Comparison of ENCODE assay signal across 11 cellular contexts in genomic region chr12:30026621-30027234, GRCh38.
A peak's percentile ranks its signal among the peaks of the same experiment; 100 is the strongest.
DNase-seq lines count a peak whose midpoint lies in the region; ATAC-seq and TF ChIP-seq lines count a peak whose summit lies in the region.
"Had no signal": no experiment of that assay in that cellular context is flagged by ENCODE, and none has a peak within 500 bp of the region (broad histone marks: within the 10 kb centered on the region; RNA-seq: fewer than 3 reads in every experiment).

No MANE protein-coding gene starts in this region.

- H3K4me1 Mint-ChIP-seq in activated CD4-positive, alpha-beta T cell treated with anti-CD3 and anti-CD28 coated beads for 36 hours = no peaks in the 10 kb centered on the region
- H3K4me1 Mint-ChIP-seq: CD4-positive, alpha-beta memory T cell had no signal

- no peak overlapping the region for H3K9ac ChIP-seq in IMR-90 (ENCODE audit: low read depth, low read length)
- no peak overlapping the region for H3K9ac ChIP-seq in mammary epithelial cell (ENCODE audit: insufficient read depth, low read length)
- no peak overlapping the region for H3K9ac ChIP-seq in colonic mucosa (ENCODE audit: low read depth in 2 of 2, low read length in 2 of 2)

- H4K8ac ChIP-seq in IMR-90 (ENCODE audit: low read depth in 2 of 2, low read length in 2 of 2) = peak overlapping the region in 1 of 2 experiments; percentile 7; a peak in 2 of 4 replicates

- no peak overlapping the region for H3K4me3 ChIP-seq in AG09309 (ENCODE audit: control insufficient read depth, low read depth, low read length)
- H3K4me3 ChIP-seq in IMR-90 (ENCODE audit: insufficient read depth, low read depth, low read length) = no peak overlapping the region
- H3K4me3 ChIP-seq in mammary epithelial cell (replicated peaks in 1 of 3; ENCODE audit: insufficient read depth in 1 of 3, low read depth in 2 of 3, low read length in 3 of 3) = no peak overlapping the region
- no peak overlapping the region for H3K4me3 ChIP-seq in kidney epithelial cell (ENCODE audit: low read depth, low read length)
- no peak overlapping the region for H3K4me3 ChIP-seq in colonic mucosa

- no peak overlapping the region for H2AK5ac ChIP-seq in IMR-90 (ENCODE audit: low read depth, low read length)

- CTCF ChIA-PET in IMR-90 (lab: Yijun Ruan, JAX) = no interaction called here
- CTCF ChIA-PET in mammary epithelial cell (lab: Charles Lee; ENCODE audit: low non-redundant PET) = no interaction called here
- CTCF ChIA-PET in activated CD4-positive, alpha-beta T cell treated with anti-CD3 and anti-CD28 coated beads for 36 hours (lab: Charles Lee) = no interaction called here

- H3K27me3 Mint-ChIP-seq in activated CD4-positive, alpha-beta T cell treated with anti-CD3 and anti-CD28 coated beads for 36 hours = no peaks in the 10 kb centered on the region
- H3K27me3 Mint-ChIP-seq: brain; CD4-positive, alpha-beta memory T cell had no signal

- H3K36me3 Mint-ChIP-seq in activated CD4-positive, alpha-beta T cell treated with anti-CD3 and anti-CD28 coated beads for 36 hours (ENCODE audit: low read depth) = no peaks in the 10 kb centered on the region
- H3K36me3 Mint-ChIP-seq: CD4-positive, alpha-beta memory T cell had no signal

- H3K4me2 ChIP-seq in IMR-90 (ENCODE audit: low read depth, low read length) = peak overlapping the region; percentile 63; the same call in 1 of the 2 replicates
- peak overlapping the region; percentile 52 for H3K4me2 ChIP-seq in mammary epithelial cell (ENCODE audit: insufficient read depth, low read depth, low read length)

- H3K14ac ChIP-seq in IMR-90 (replicated peaks; ENCODE audit: low read depth, low read length) = 0 out of 2 replicates have a peak overlapping the region, but pooled peaks have one; percentile 11

- H3K79me2 ChIP-seq in mammary epithelial cell (ENCODE audit: insufficient read depth, low read length) = no peaks in the 10 kb centered on the region

- H3K56ac ChIP-seq in IMR-90 (ENCODE audit: extremely low read depth, insufficient read depth, low read length) = no peak overlapping the region

- H3K36me3 ChIP-seq in IMR-90 (ENCODE audit: control insufficient read depth, insufficient read depth, low read length) (no peaks in the 10 kb centered on the region), mammary epithelial cell (ENCODE audit: insufficient read depth, low read length) (no peaks in the 10 kb centered on the region), kidney epithelial cell (ENCODE audit: control insufficient read depth, insufficient read depth, low read length) (no peaks in the 10 kb centered on the region), colonic mucosa (no peaks in the 10 kb centered on the region)

- H3K27ac Mint-ChIP-seq in activated CD4-positive, alpha-beta T cell treated with anti-CD3 and anti-CD28 coated beads for 36 hours = no peak overlapping the region
- H3K27ac Mint-ChIP-seq: brain; CD4-positive, alpha-beta memory T cell had no signal

- no peak overlapping the region for H2AFZ ChIP-seq in IMR-90 (replicated peaks; ENCODE audit: low read length, poor library complexity)
- H2AFZ ChIP-seq in mammary epithelial cell (ENCODE audit: low read depth, low read length) = no peak overlapping the region

- H3K9me3 ChIP-seq in IMR-90 (ENCODE audit: control insufficient read depth, insufficient read depth, low read length) = no peaks in the 10 kb centered on the region
- no peaks in the 10 kb centered on the region for H3K9me3 ChIP-seq in mammary epithelial cell (replicated peaks; ENCODE audit: insufficient read depth, low read length)
- H3K9me3 ChIP-seq in colonic mucosa = no peaks in the 10 kb centered on the region

- peaks cover 10% of the 10 kb centered on the region for H3K9me3 Mint-ChIP-seq in activated CD4-positive, alpha-beta T cell treated with anti-CD3 and anti-CD28 coated beads for 36 hours (ENCODE audit: low read depth)

- BruUV-seq in IMR-90 (replicated peaks; lab: Mats Ljungman, UMichigan) (no TSS peak), mammary epithelial cell (replicated peaks; lab: Mats Ljungman, UMichigan) (no TSS peak)

- TF ChIP-seq CTCF in AG09309 (IDR thresholded peaks at IDR 0.05; ENCODE audit: control insufficient read depth, insufficient read depth, low read depth, low read length, missing control alignments) (no peak), IMR-90 (conservative IDR thresholded peaks at IDR 0.05; ENCODE audit: low read depth, low read length) (no peak), mammary epithelial cell (conservative IDR thresholded peaks at IDR 0.05 in 1 of 2, IDR thresholded peaks at IDR 0.05 in 1 of 2; ENCODE audit: extremely low read depth in 1 of 2, insufficient read depth in 1 of 2, low read depth in 1 of 2, low read length in 2 of 2) (no peak), kidney epithelial cell (IDR thresholded peaks at IDR 0.05; ENCODE audit: insufficient read depth, low read length, poor library complexity, severe bottlenecking) (no peak), colonic mucosa (IDR thresholded peaks at IDR 0.05) (no peak)

- H3K4me3 Mint-ChIP-seq in activated CD4-positive, alpha-beta T cell treated with anti-CD3 and anti-CD28 coated beads for 36 hours = no peak overlapping the region
- H3K4me3 Mint-ChIP-seq: brain; CD4-positive, alpha-beta memory T cell had no signal

- in situ Hi-C loops in IMR-90 (cut with MboI; ENCODE audit: low sequenced_read_pairs) (no loop called here), mammary epithelial cell (cut with MboI; ENCODE audit: low sequenced_read_pairs in 2 of 2) (no loop called here)

- TF ChIP-seq RAD21 in IMR-90 (IDR thresholded peaks at IDR 0.05; ENCODE audit: low read length) = no peak

- no peaks in the 10 kb centered on the region for H4K20me1 ChIP-seq in IMR-90 (ENCODE audit: insufficient read depth, low read length)
- H4K20me1 ChIP-seq in mammary epithelial cell (ENCODE audit: insufficient read depth, low read length) = no peaks in the 10 kb centered on the region

- no peaks in the 10 kb centered on the region for H3K79me1 ChIP-seq in IMR-90 (ENCODE audit: low read depth in 1 of 2, low read length in 2 of 2)

- peak overlapping the region; percentile 17; the same call in 1 of the 2 replicates for H3K27ac ChIP-seq in IMR-90 (ENCODE audit: insufficient read depth, low read length)
- no peak overlapping the region for H3K27ac ChIP-seq in mammary epithelial cell (ENCODE audit: insufficient read depth, low read depth, low read length)
- H3K27ac ChIP-seq in colonic mucosa = no peak overlapping the region

- no CpG with 5 or more reads among the region's 2 CpGs for WGBS in IMR-90 (ENCODE audit: extremely low coverage in 2 of 2, insufficient read length in 1 of 2), 2 experiments
- 96% methylated on average over 2 of the region's 2 CpGs for WGBS in mammary epithelial cell (ENCODE audit: low coverage, missing lambda C conversion rate)

- no peak for TF ChIP-seq POLR2A in IMR-90 (IDR thresholded peaks at IDR 0.05; ENCODE audit: low read depth, low read length)

- no peaks in the 10 kb centered on the region for H3K27me3 ChIP-seq in IMR-90 (ENCODE audit: control insufficient read depth, insufficient read depth, low read length)
- H3K27me3 ChIP-seq in mammary epithelial cell (ENCODE audit: insufficient read depth, low read length) = no peaks in the 10 kb centered on the region
- H3K27me3 ChIP-seq in kidney epithelial cell (ENCODE audit: control insufficient read depth, insufficient read depth, low read length) = no peaks in the 10 kb centered on the region
- H3K27me3 ChIP-seq in colonic mucosa = no peaks in the 10 kb centered on the region

- H3K4ac ChIP-seq in IMR-90 (ENCODE audit: low read depth, low read length) = peak overlapping the region; percentile 16; the same call in 1 of the 2 replicates

- H3K4me1 ChIP-seq in IMR-90 (ENCODE audit: control insufficient read depth, insufficient read depth, low read length) = peaks cover 4% of the 10 kb centered on the region
- peaks cover 16% of the 10 kb centered on the region for H3K4me1 ChIP-seq in mammary epithelial cell (ENCODE audit: insufficient read depth, low read length)
- H3K4me1 ChIP-seq in colonic mucosa = no peaks in the 10 kb centered on the region

- H2BK5ac ChIP-seq in IMR-90 (ENCODE audit: low read depth, low read length, poor library complexity, severe bottlenecking) = peak overlapping the region; percentile 8

- intact Hi-C loops in IMR-90 (cut with micrococcal nuclease) (loop anchor here (10.0 kb wide), 1 partner anchor 778 kb away; no protein-coding TSS in a partner anchor), mammary epithelial cell (cut with micrococcal nuclease) (no loop called here), colonic mucosa (cut with DNase I) (no loop called here)
- intact Hi-C loops in activated CD4-positive, alpha-beta T cell treated with anti-CD3 and anti-CD28 coated beads for 36 hours (cut with DNase I, micrococcal nuclease) = no loop called here

- ATAC-seq in IMR-90 (ENCODE audit: low read depth) (peak; percentile 82), GM19324 (IDR thresholded peaks at IDR 0.05; ENCODE audit: low FRiP score, unreplicated experiment) (no peak)
- no peak for ATAC-seq in activated CD4-positive, alpha-beta T cell treated with anti-CD3 and anti-CD28 coated beads for 36 hours

- peak overlapping the region; percentile 36; the same call in 1 of the 2 replicates for H2BK20ac ChIP-seq in IMR-90 (ENCODE audit: low read depth, low read length)

- H2BK15ac ChIP-seq in IMR-90 (ENCODE audit: low read depth, low read length) = peak overlapping the region; percentile 8; the same call in 1 of the 3 replicates

- no peaks in the 10 kb centered on the region for H3K9me1 ChIP-seq in IMR-90 (ENCODE audit: insufficient read depth, low read length)

- no peak overlapping the region for H3K23ac ChIP-seq in IMR-90 (ENCODE audit: low read depth, low read length)

- H4K91ac ChIP-seq in IMR-90 (ENCODE audit: insufficient read depth, low read depth, low read length) = peak overlapping the region; percentile 1; the same call in 1 of the 2 replicates

- H2AK9ac ChIP-seq in IMR-90 (replicated peaks; ENCODE audit: low read depth, low read length, poor library complexity) = no peak overlapping the region

- DNase-seq in AG09309 (ENCODE audit: low read depth) = peak; percentile 31
- DNase-seq in IMR-90 = peak; percentile 89
- peak; percentile 72 for DNase-seq in mammary epithelial cell
- DNase-seq in kidney epithelial cell (ENCODE audit: low read depth) = peak; percentile 53
- no peak for DNase-seq in activated CD4-positive, alpha-beta T cell treated with anti-CD3 and anti-CD28 coated beads for 36 hours
- DNase-seq in DMS114 treated with DMSO at 0.1 percent for 48 hours (lab: John Stamatoyannopoulos, UW; ENCODE audit: unreplicated experiment) = no peak
- DNase-seq in colonic mucosa = no peak
- DNase-seq: CD4-positive, alpha-beta memory T cell; glutamatergic neuron had no signal

- dilution Hi-C loops in IMR-90 (cut with HindIII; ENCODE audit: low sequenced_read_pairs, unreplicated experiment) (no loop called here), mammary epithelial cell (cut with HindIII; ENCODE audit: low sequenced_read_pairs) (loop anchor here (5.0 kb wide), 1 partner anchor 41 kb away; no protein-coding TSS in a partner anchor)

- H4K5ac ChIP-seq in IMR-90 (ENCODE audit: low read depth, low read length) = no peak overlapping the region

- POLR2A ChIA-PET in IMR-90 (lab: Charles Lee; ENCODE audit: unreplicated experiment) = no interaction called here
- POLR2A ChIA-PET in activated CD4-positive, alpha-beta T cell treated with anti-CD3 and anti-CD28 coated beads for 36 hours (lab: Charles Lee) = no interaction called here

- H2BK120ac ChIP-seq in IMR-90 (ENCODE audit: low read depth, low read length) = peak overlapping the region; percentile 52

- peak overlapping the region; percentile 93; the same call in 1 of the 2 replicates for H3K18ac ChIP-seq in IMR-90 (ENCODE audit: low read depth, low read length)

Comparison
In these comparisons a context has a peak if more than half of its experiments do, and no peak if none do; other contexts are left out.
1. DNase-seq: peak in AG09309 (single experiment), IMR-90 (single experiment), mammary epithelial cell (single experiment) and kidney epithelial cell (single experiment); none in activated CD4-positive, alpha-beta T cell treated with anti-CD3 and anti-CD28 coated beads for 36 hours (single experiment), DMS114 treated with DMSO at 0.1 percent for 48 hours (single experiment) and colonic mucosa (single experiment).